8 cellular contexts compared by ENCODE assay signal in the genomic region with DNA sequence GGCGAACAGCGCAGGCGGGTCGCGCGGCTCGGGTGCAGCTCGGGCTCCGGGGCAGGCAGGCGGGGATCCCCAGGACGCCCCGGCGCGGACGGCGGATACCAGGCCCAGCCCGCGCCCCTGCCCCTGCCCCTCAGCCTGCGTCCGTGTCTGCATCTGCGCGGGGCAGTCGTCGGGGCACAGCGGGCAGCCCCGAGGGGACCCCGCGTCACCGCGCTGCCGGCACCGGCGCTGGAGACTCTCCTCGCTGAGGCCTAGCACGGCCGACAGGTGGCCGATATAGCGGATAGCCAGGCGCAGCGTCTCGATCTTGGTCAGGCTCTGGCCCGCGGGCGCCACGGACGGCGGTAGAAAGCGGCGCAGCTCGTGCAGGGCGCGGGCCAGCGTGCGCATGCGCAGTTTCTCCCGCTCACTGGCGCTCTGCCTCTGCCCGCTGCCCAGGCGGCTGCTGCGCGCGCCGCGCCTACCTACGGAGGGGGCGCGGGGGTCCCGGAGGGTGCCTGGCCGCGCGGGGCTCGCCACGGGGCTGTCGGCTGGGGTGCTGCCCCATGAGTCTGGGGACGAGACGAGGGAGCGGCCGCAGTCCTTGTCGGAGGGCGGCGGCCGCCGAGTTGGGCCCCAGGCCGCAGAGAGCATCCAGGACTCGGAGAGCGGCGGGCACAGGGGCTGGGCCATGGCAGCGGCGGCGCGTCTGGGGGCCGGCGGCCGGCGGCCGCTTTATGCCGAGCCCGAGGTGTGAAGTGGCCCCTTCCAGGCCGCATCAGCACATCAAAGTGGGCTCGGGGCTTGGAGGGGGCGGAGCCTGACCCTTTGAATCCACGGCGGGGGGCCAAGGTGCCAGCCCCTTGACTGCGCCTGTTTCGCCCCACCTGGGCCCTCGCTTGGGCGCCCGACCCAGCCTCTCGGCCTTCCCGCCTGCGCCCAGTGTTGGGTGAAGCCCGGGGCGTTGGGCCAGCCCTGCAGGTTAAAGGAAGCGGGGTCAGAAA. TPM values are rescaled to one million over a fixed set of nuclear protein-coding genes. Genes with fewer than 3 reads are reported as not detected.
A peak's percentile ranks its signal among the peaks of the same experiment; 100 is the strongest.
DNase-seq lines count a peak whose midpoint lies in the region; ATAC-seq and TF ChIP-seq lines count a peak whose summit lies in the region.

A gene with protein sequence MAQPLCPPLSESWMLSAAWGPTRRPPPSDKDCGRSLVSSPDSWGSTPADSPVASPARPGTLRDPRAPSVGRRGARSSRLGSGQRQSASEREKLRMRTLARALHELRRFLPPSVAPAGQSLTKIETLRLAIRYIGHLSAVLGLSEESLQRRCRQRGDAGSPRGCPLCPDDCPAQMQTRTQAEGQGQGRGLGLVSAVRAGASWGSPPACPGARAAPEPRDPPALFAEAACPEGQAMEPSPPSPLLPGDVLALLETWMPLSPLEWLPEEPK (minus strand): TSS at position 690 of the 983 bp plus-strand sequence. CDS start 18 bp downstream, at position 672.

- peak within 1 kb of the TSS; percentile 62 for H3K4me3 Mint-ChIP-seq in WTC11

- peaks cover 40% of the 10 kb centered on the region for H3K27me3 Mint-ChIP-seq in WTC11 (ENCODE audit: low read depth)

- no peak within 1 kb of the TSS for H3K27ac Mint-ChIP-seq in WTC11

- peaks cover 20% of the 10 kb centered on the region; the same call in 1 of the 2 replicates for H3K4me1 Mint-ChIP-seq in WTC11

- peak; percentile 66 for TF ChIP-seq POLR2A in GM18951 (IDR thresholded peaks at IDR 0.05; ENCODE audit: extremely low read depth, insufficient read depth, insufficient read length)

- peak; percentile 97 for ATAC-seq in HG03175 (IDR thresholded peaks at IDR 0.05; ENCODE audit: unreplicated experiment)
- ATAC-seq in WTC11 = peak; percentile 87

- CTCF ChIA-PET in WTC11 (lab: Charles Lee) = interaction anchor here (0.8 to 6.7 kb wide), 15 partner anchors 10 to 499 kb away, joined by 3 to 54 read pairs (median 3); no protein-coding TSS in a partner anchor

- no peak within 1 kb of the TSS for H3K27ac ChIP-seq in caudate nucleus (ENCODE audit: low read depth, low read length)

- TF ChIP-seq CTCF in AG09309 (IDR thresholded peaks at IDR 0.05; ENCODE audit: control insufficient read depth, insufficient read depth, low read depth, low read length, missing control alignments) (peak; percentile 69), WTC11 (IDR thresholded peaks at IDR 0.05) (no peak)

- POLR2A ChIA-PET in WTC11 (lab: Charles Lee) = interaction anchor here (1.7 kb wide), 1 partner anchor 10 kb away, joined by 4 read pairs; no protein-coding TSS in a partner anchor

- in situ Hi-C loops in GM18951 (cut with MboI; ENCODE audit: low sequenced_read_pairs, unreplicated experiment) = loop anchor here (5.0 to 10.0 kb wide), 2 partner anchors 126 to 334 kb away; no protein-coding TSS in a partner anchor

- DNase-seq in AG09309 (ENCODE audit: low read depth) (peak; percentile 57), NCI-H2227 (lab: John Stamatoyannopoulos, UW; ENCODE audit: unreplicated experiment) (peak; percentile 93), WTC11 (ENCODE audit: low spot score) (peak; percentile 93), caudate nucleus (lab: John Stamatoyannopoulos, UW) (peak in 59 of 61 donors; percentile 18 to 88 (median 75)), islet precursor cell (peak; percentile 96)
- DNase-seq in stimulated activated CD4-positive, alpha-beta T cell treated with anti-CD3 and anti-CD28 coated beads, Interleukin-12 subunit alpha, Interleukin-12 subunit beta, amount 100 ng/mL, for 4 hours = peak; percentile 87

- no peaks in the 10 kb centered on the region for H3K36me3 Mint-ChIP-seq in WTC11

- no peaks in the 10 kb centered on the region for H3K9me3 Mint-ChIP-seq in WTC11

- peak within 1 kb of the TSS; percentile 40 for H3K4me3 ChIP-seq in AG09309 (ENCODE audit: control insufficient read depth, low read depth, low read length)

TF ChIP-seq in WTC11, 78 proteins besides CTCF, POLR2A, EP300 and RAD21 (continues in another document):
- TF ChIP-seq ZBTB43 (CRISPR knock-in tag; IDR thresholded peaks at IDR 0.05) = peak; percentile 89; the same call in 1 of the 2 replicates
- TF ChIP-seq SMAD3 (CRISPR knock-in tag; IDR thresholded peaks at IDR 0.05; ENCODE audit: borderline replicate concordance) = peak; percentile 79
- TF ChIP-seq, protein P1, sequence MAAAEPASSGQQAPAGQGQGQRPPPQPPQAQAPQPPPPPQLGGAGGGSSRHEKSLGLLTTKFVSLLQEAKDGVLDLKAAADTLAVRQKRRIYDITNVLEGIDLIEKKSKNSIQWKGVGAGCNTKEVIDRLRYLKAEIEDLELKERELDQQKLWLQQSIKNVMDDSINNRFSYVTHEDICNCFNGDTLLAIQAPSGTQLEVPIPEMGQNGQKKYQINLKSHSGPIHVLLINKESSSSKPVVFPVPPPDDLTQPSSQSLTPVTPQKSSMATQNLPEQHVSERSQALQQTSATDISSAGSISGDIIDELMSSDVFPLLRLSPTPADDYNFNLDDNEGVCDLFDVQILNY (CRISPR knock-in tag; IDR thresholded peaks at IDR 0.05) = peak; percentile 83
- no peak for TF ChIP-seq JUN (CRISPR knock-in tag; IDR thresholded peaks at IDR 0.05)
- TF ChIP-seq, protein P2, sequence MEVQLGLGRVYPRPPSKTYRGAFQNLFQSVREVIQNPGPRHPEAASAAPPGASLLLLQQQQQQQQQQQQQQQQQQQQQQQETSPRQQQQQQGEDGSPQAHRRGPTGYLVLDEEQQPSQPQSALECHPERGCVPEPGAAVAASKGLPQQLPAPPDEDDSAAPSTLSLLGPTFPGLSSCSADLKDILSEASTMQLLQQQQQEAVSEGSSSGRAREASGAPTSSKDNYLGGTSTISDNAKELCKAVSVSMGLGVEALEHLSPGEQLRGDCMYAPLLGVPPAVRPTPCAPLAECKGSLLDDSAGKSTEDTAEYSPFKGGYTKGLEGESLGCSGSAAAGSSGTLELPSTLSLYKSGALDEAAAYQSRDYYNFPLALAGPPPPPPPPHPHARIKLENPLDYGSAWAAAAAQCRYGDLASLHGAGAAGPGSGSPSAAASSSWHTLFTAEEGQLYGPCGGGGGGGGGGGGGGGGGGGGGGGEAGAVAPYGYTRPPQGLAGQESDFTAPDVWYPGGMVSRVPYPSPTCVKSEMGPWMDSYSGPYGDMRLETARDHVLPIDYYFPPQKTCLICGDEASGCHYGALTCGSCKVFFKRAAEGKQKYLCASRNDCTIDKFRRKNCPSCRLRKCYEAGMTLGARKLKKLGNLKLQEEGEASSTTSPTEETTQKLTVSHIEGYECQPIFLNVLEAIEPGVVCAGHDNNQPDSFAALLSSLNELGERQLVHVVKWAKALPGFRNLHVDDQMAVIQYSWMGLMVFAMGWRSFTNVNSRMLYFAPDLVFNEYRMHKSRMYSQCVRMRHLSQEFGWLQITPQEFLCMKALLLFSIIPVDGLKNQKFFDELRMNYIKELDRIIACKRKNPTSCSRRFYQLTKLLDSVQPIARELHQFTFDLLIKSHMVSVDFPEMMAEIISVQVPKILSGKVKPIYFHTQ (CRISPR knock-in tag; IDR thresholded peaks at IDR 0.05) = no peak
- no peak for TF ChIP-seq ZNF138 (CRISPR knock-in tag; conservative IDR thresholded peaks at IDR 0.05)
- TF ChIP-seq, protein P3, sequence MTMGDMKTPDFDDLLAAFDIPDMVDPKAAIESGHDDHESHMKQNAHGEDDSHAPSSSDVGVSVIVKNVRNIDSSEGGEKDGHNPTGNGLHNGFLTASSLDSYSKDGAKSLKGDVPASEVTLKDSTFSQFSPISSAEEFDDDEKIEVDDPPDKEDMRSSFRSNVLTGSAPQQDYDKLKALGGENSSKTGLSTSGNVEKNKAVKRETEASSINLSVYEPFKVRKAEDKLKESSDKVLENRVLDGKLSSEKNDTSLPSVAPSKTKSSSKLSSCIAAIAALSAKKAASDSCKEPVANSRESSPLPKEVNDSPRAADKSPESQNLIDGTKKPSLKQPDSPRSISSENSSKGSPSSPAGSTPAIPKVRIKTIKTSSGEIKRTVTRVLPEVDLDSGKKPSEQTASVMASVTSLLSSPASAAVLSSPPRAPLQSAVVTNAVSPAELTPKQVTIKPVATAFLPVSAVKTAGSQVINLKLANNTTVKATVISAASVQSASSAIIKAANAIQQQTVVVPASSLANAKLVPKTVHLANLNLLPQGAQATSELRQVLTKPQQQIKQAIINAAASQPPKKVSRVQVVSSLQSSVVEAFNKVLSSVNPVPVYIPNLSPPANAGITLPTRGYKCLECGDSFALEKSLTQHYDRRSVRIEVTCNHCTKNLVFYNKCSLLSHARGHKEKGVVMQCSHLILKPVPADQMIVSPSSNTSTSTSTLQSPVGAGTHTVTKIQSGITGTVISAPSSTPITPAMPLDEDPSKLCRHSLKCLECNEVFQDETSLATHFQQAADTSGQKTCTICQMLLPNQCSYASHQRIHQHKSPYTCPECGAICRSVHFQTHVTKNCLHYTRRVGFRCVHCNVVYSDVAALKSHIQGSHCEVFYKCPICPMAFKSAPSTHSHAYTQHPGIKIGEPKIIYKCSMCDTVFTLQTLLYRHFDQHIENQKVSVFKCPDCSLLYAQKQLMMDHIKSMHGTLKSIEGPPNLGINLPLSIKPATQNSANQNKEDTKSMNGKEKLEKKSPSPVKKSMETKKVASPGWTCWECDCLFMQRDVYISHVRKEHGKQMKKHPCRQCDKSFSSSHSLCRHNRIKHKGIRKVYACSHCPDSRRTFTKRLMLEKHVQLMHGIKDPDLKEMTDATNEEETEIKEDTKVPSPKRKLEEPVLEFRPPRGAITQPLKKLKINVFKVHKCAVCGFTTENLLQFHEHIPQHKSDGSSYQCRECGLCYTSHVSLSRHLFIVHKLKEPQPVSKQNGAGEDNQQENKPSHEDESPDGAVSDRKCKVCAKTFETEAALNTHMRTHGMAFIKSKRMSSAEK (CRISPR knock-in tag; IDR thresholded peaks at IDR 0.05; ENCODE audit: borderline replicate concordance) = no peak
- no peak; the same call in 1 of the 2 replicates for TF ChIP-seq ETV6 (CRISPR knock-in tag; IDR thresholded peaks at IDR 0.05)

RNA-seq across cellular contexts. Expression of the gene that starts here (rescaled TPM):
- total RNA-seq in WTC11 (2021) = 0.32 to 0.50 TPM (median 0.41 TPM) in 3 replicates

Comparison
In these comparisons a context has a peak if more than half of its experiments do, and no peak if none do; other contexts are left out.
1. Peak in DNase-seq and ATAC-seq in WTC11; RNA of the gene not detected or under 1 TPM.